In the genomic region with DNA sequence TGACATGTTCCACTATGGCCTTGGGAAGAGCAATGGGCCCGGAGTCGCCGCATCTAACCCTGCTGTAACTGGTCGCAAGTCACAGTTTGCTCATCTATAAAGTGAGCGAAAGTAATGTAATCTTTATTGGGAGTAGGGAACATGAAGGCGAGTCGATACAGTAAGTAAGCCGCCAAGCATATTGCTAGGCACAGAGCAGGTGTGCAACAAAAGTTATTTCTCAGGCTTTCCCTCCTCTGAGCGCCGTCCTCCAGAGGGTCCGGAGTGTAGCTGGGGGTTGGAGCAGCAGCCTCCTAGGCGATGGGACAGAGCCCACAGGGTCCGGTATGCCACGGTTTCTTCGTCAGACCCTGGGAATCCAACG, we compare ENCODE assay signal across 9 cellular contexts. TPM values are rescaled to one million over a fixed set of nuclear protein-coding genes. Genes with fewer than 3 reads are reported as not detected.
DNase-seq lines count a peak whose midpoint lies in the region; ATAC-seq and TF ChIP-seq lines count a peak whose summit lies in the region.
"Had no signal": no experiment of that assay in that cellular context is flagged by ENCODE, and none has a peak within 500 bp of the region (broad histone marks: within the 10 kb centered on the region; RNA-seq: fewer than 3 reads in every experiment).

No MANE protein-coding gene starts in this region.

- peak overlapping the region; percentile 3 for H3K23ac ChIP-seq in neuronal stem cell (ENCODE audit: low read depth, low read length, poor library complexity)

- H3K79me2 ChIP-seq in ACC112 (ENCODE audit: control insufficient read depth, insufficient read depth, low read length, unreplicated experiment) = no peaks in the 10 kb centered on the region

- no peak overlapping the region for H4K91ac ChIP-seq in neuronal stem cell (ENCODE audit: low read depth, low read length, poor library complexity)

- no peak overlapping the region for H4K8ac ChIP-seq in neuronal stem cell (ENCODE audit: low read depth, low read length)

- no peak for TF ChIP-seq CTCF in esophagus squamous epithelium (IDR thresholded peaks at IDR 0.05)

- H3K27ac Mint-ChIP-seq in IgD-negative memory B cell = no peak overlapping the region

- peak overlapping the region; percentile 97 for H3K4me2 ChIP-seq in neuronal stem cell (ENCODE audit: insufficient read depth, low read length, poor library complexity, severe bottlenecking)
- H3K4me2 ChIP-seq: PC-9 had no signal

- H3K27ac ChIP-seq in ACC112 (ENCODE audit: low read depth, low read length) (no peak overlapping the region), esophagus squamous epithelium (peak overlapping the region; percentile 7 to 83 (median 68)), neuronal stem cell (replicated peaks; ENCODE audit: low read length) (no peak overlapping the region)
- H3K27ac ChIP-seq: PC-9 had no signal

- H3K79me1 ChIP-seq in neuronal stem cell (ENCODE audit: low read depth, low read length) = no peaks in the 10 kb centered on the region

- no peaks in the 10 kb centered on the region for H3K36me3 ChIP-seq in ACC112 (ENCODE audit: insufficient read depth, low read length)
- no peaks in the 10 kb centered on the region for H3K36me3 ChIP-seq in esophagus squamous epithelium
- no peaks in the 10 kb centered on the region for H3K36me3 ChIP-seq in neuronal stem cell (replicated peaks in 1 of 2; ENCODE audit: control insufficient read depth in 2 of 2, insufficient read depth in 2 of 2, low read length in 2 of 2)

- H3K4me1 ChIP-seq in ACC112 (ENCODE audit: control insufficient read depth, insufficient read depth, low read length, unreplicated experiment) = peaks cover 3% of the 10 kb centered on the region
- H3K4me1 ChIP-seq in esophagus squamous epithelium = peaks cover 18 to 31% (median 24%) of the 10 kb centered on the region in 3 donors
- peaks cover 1 to 13% of the 10 kb centered on the region in 2 donors for H3K4me1 ChIP-seq in neuronal stem cell (ENCODE audit: control insufficient read depth in 2 of 2, insufficient read depth in 1 of 2, low read depth in 1 of 2, low read length in 2 of 2)

- TF ChIP-seq POLR2A in esophagus squamous epithelium (IDR thresholded peaks at IDR 0.05) = no peak

- no peak overlapping the region for H3K4ac ChIP-seq in neuronal stem cell (ENCODE audit: low read length)

- H3K4me3 Mint-ChIP-seq in IgD-negative memory B cell = peak overlapping the region in 3 of 4 donors; percentile 59 to 67 (median 64)

- peak overlapping the region; percentile 73 for H2BK15ac ChIP-seq in neuronal stem cell (ENCODE audit: low read length)

- intact Hi-C loops in esophagus squamous epithelium (cut with DNase I) = loop anchor here (5.0 kb wide), 1 partner anchor 185 kb away; no protein-coding TSS in a partner anchor

- no peaks in the 10 kb centered on the region for H3K9me3 ChIP-seq in esophagus squamous epithelium
- H3K9me3 ChIP-seq in neuronal stem cell (replicated peaks in 1 of 2; ENCODE audit: control insufficient read depth in 2 of 2, insufficient read depth in 1 of 2, low read depth in 1 of 2, low read length in 2 of 2) = no peaks in the 10 kb centered on the region

- no peak for DNase-seq in esophagus squamous epithelium (lab: John Stamatoyannopoulos, UW)
- DNase-seq in neuronal stem cell (ENCODE audit: low spot score) = no peak
- no peak for DNase-seq in COLO668 (lab: John Stamatoyannopoulos, UW; ENCODE audit: unreplicated experiment)
- DNase-seq in MV-4-11 (lab: John Stamatoyannopoulos, UW) = no peak
- DNase-seq in NCI-H2227 treated with DMSO at 0.1 percent for 48 hours (lab: John Stamatoyannopoulos, UW) = no peak
- DNase-seq: PC-9 had no signal

- H3K27me3 ChIP-seq in ACC112 (ENCODE audit: insufficient read depth, low read length) (peaks cover 98% of the 10 kb centered on the region), esophagus squamous epithelium (peaks cover 7 to 83% (median 18%) of the 10 kb centered on the region in 4 donors), neuronal stem cell (ENCODE audit: control insufficient read depth in 3 of 3, insufficient read depth in 3 of 3, low read depth in 1 of 3, low read length in 3 of 3) (peaks cover 2 to 80% (median 26%) of the 10 kb centered on the region in 3 experiments)

- no peak overlapping the region for H3K14ac ChIP-seq in neuronal stem cell (ENCODE audit: low read length)

- H3K4me3 ChIP-seq in ACC112 (ENCODE audit: low read depth, low read length) (peak overlapping the region; percentile 45; the same call in 1 of the 2 replicates), esophagus squamous epithelium (peak overlapping the region in 3 of 4 donors; percentile 29 to 67 (median 49)), neuronal stem cell (ENCODE audit: low read length in 2 of 2) (peak overlapping the region in 1 of 2 donors; percentile 51)
- H3K4me3 ChIP-seq: PC-9 had no signal

- peak overlapping the region; percentile 71 for H2BK5ac ChIP-seq in neuronal stem cell (ENCODE audit: low read length)

- no peaks in the 10 kb centered on the region for H3K9me3 Mint-ChIP-seq in IgD-negative memory B cell

- peaks cover 0 to 7% (median 3%) of the 10 kb centered on the region in 3 donors for H3K4me1 Mint-ChIP-seq in IgD-negative memory B cell

- no peak overlapping the region for H2AK5ac ChIP-seq in neuronal stem cell (ENCODE audit: low read depth, low read length)

- H2BK12ac ChIP-seq in neuronal stem cell (ENCODE audit: low read length) = peak overlapping the region; percentile 31

- 57 to 60% methylated on average over 14 to 15 of the region's 16 CpGs for WGBS in esophagus squamous epithelium, 2 donors
- WGBS in neuronal stem cell (ENCODE audit: extremely low coverage in 2 of 2, insufficient read length in 2 of 2, insufficient replicate concordance in 1 of 2), 2 donors = no CpG with 5 or more reads among the region's 16 CpGs

- peak overlapping the region; percentile 98 for H3K18ac ChIP-seq in neuronal stem cell (ENCODE audit: low read length)

- ATAC-seq in activated CD4-positive, CD25-positive, alpha-beta regulatory T cell treated with anti-CD3 and anti-CD28 coated beads, Interleukin-2, amount 50 U/mL, for 24 hours = no peak

- peaks cover 48% of the 10 kb centered on the region for H3K27me3 Mint-ChIP-seq in IgD-negative memory B cell

- peak overlapping the region; percentile 86 for H3K9ac ChIP-seq in neuronal stem cell (ENCODE audit: low read depth, low read length, poor library complexity)

- H2BK120ac ChIP-seq in neuronal stem cell (ENCODE audit: low read depth, low read length) = no peak overlapping the region

- H3K36me3 Mint-ChIP-seq in IgD-negative memory B cell = peaks cover 2% of the 10 kb centered on the region

- no peak overlapping the region for H2AFZ ChIP-seq in ACC112 (ENCODE audit: low read length, unreplicated experiment)
- H2AFZ ChIP-seq in neuronal stem cell (ENCODE audit: low read length) = peak overlapping the region; percentile 87
- H2AFZ ChIP-seq: PC-9 had no signal

RNA-seq across cellular contexts. Expression of a gene that starts 0.3 kb away (rescaled TPM):
- 0.19 TPM for polyA plus RNA-seq in IgD-negative memory B cell
- total RNA-seq in esophagus squamous epithelium = 10 to 100 TPM in 1 of 4 donors, 1 to 10 TPM in 3; 1.6 to 44.4 (median 6.5) TPM
- polyA plus RNA-seq in neuronal stem cell (2013, experiment 1 of 2) = 23.8 TPM
- polyA plus RNA-seq in neuronal stem cell (2013, experiment 2 of 2) = 24.4 TPM

Comparison
In these comparisons a context has a peak if more than half of its experiments do, and no peak if none do; other contexts are left out.
1. H3K27ac ChIP-seq: peak in esophagus squamous epithelium (4 of 4); none in ACC112 (single experiment) and neuronal stem cell (single experiment).